20 cellular contexts compared by ENCODE assay signal in genomic region chr7:2154121-2154520, GRCh38.
DNase-seq lines count a peak whose midpoint lies in the region; ATAC-seq, FAIRE-seq and TF ChIP-seq lines count a peak whose summit lies in the region.
"Had no signal": no experiment of that assay in that cellular context is flagged by ENCODE, and none has a peak within 500 bp of the region (broad histone marks: within the 10 kb centered on the region; RNA-seq: fewer than 3 reads in every experiment).

No MANE protein-coding gene starts in this region.

- peak overlapping the region; percentile 96 for H3K4me2 ChIP-seq in BLaER1
- H3K4me2 ChIP-seq: PC-9 had no signal

- no peak for TF ChIP-seq CTCF in sigmoid colon (IDR thresholded peaks at IDR 0.05)

- TF ChIP-seq POLR2A in sigmoid colon (IDR thresholded peaks at IDR 0.05), result no peak

- no peaks in the 10 kb centered on the region for H4K20me1 ChIP-seq in BLaER1

- no peaks in the 10 kb centered on the region for H3K27me3 Mint-ChIP-seq in T-helper 17 cell
- H3K27me3 Mint-ChIP-seq in natural killer cell treated with Interleukin-12 subunit alpha and Interleukin-12 subunit beta and Interleukin-15 and Interleukin-18, amount 100 ng/mL, for 72 hours, result no peaks in the 10 kb centered on the region
- H3K27me3 Mint-ChIP-seq: B cell; CD4-positive, alpha-beta memory T cell had no signal

- H3K36me3 Mint-ChIP-seq in T-helper 17 cell (ENCODE audit: low read depth), result no peaks in the 10 kb centered on the region
- H3K36me3 Mint-ChIP-seq in natural killer cell treated with Interleukin-12 subunit alpha and Interleukin-12 subunit beta and Interleukin-15 and Interleukin-18, amount 100 ng/mL, for 72 hours, result no peaks in the 10 kb centered on the region

- H3K9ac ChIP-seq in BLaER1, result no peak overlapping the region

- H3K4me3 Mint-ChIP-seq in T-helper 17 cell, result no peak overlapping the region
- no peak overlapping the region for H3K4me3 Mint-ChIP-seq in natural killer cell treated with Interleukin-12 subunit alpha and Interleukin-12 subunit beta and Interleukin-15 and Interleukin-18, amount 100 ng/mL, for 72 hours
- H3K4me3 Mint-ChIP-seq: B cell; CD4-positive, alpha-beta memory T cell had no signal

- WGBS in sigmoid colon, 2 donors, result 95 to 96% methylated on average over 6 of the region's 6 CpGs
- 89% methylated on average over 6 of the region's 6 CpGs for WGBS in right cardiac atrium

- ATAC-seq in T-helper 17 cell (no peak), right cardiac atrium (no peak), HG03280 (IDR thresholded peaks at IDR 0.05; ENCODE audit: unreplicated experiment) (no peak)
- ATAC-seq in natural killer cell treated with Interleukin-12 subunit alpha and Interleukin-12 subunit beta and Interleukin-15 and Interleukin-18, amount 100 ng/mL, for 72 hours, result no peak

- peaks cover 4% of the 10 kb centered on the region for H3K4me1 Mint-ChIP-seq in T-helper 17 cell
- peaks cover 0 to 7% of the 10 kb centered on the region in 2 donors for H3K4me1 Mint-ChIP-seq in natural killer cell treated with Interleukin-12 subunit alpha and Interleukin-12 subunit beta and Interleukin-15 and Interleukin-18, amount 100 ng/mL, for 72 hours (ENCODE audit: low read depth in 2 of 2)

- H3K4me3 ChIP-seq in BLaER1 (no peak overlapping the region), sigmoid colon (no peak overlapping the region), right cardiac atrium (ENCODE audit: low read length) (no peak overlapping the region)
- H3K4me3 ChIP-seq: PC-9, SJSA1 had no signal

- no peaks in the 10 kb centered on the region for H3K9me3 Mint-ChIP-seq in natural killer cell treated with Interleukin-12 subunit alpha and Interleukin-12 subunit beta and Interleukin-15 and Interleukin-18, amount 100 ng/mL, for 72 hours

- 0 out of 2 replicates have a peak overlapping the region, but pooled peaks have one; percentile 7 for H3K27ac ChIP-seq in BLaER1
- no peak overlapping the region for H3K27ac ChIP-seq in sigmoid colon
- no peak overlapping the region for H3K27ac ChIP-seq in right cardiac atrium (ENCODE audit: low read length)
- H3K27ac ChIP-seq: HL-60, PC-9, RWPE1, SJSA1 had no signal

- H3K27ac Mint-ChIP-seq in T-helper 17 cell, result peak overlapping the region; percentile 43
- H3K27ac Mint-ChIP-seq in natural killer cell treated with Interleukin-12 subunit alpha and Interleukin-12 subunit beta and Interleukin-15 and Interleukin-18, amount 100 ng/mL, for 72 hours, result no peak overlapping the region
- H3K27ac Mint-ChIP-seq: B cell; CD4-positive, alpha-beta memory T cell had no signal

- H3K36me3 ChIP-seq in BLaER1, result peaks cover 22% of the 10 kb centered on the region
- H3K36me3 ChIP-seq in sigmoid colon, result no peaks in the 10 kb centered on the region

- no peak for TF ChIP-seq EP300 in sigmoid colon (IDR thresholded peaks at IDR 0.05)

- H3K27me3 ChIP-seq in BLaER1 (no peaks in the 10 kb centered on the region), sigmoid colon (no peaks in the 10 kb centered on the region), right cardiac atrium (ENCODE audit: control insufficient read depth, insufficient read depth) (no peaks in the 10 kb centered on the region)
- H3K27me3 ChIP-seq: SJSA1 had no signal

- FAIRE-seq in HTR-8/SVneo (lab: Jason Lieb, UNC), result peak; percentile 49

- H3K4me1 ChIP-seq in BLaER1, result peaks cover 99% of the 10 kb centered on the region
- peaks cover 0 to 41% (median 32%) of the 10 kb centered on the region in 4 donors for H3K4me1 ChIP-seq in sigmoid colon
- H3K4me1 ChIP-seq in right cardiac atrium (ENCODE audit: control insufficient read depth, insufficient read depth, low read length), result peaks cover 5% of the 10 kb centered on the region

- intact Hi-C loops in sigmoid colon (cut with DNase I), result no loop called here
- intact Hi-C loops in right cardiac atrium (cut with DNase I), result no loop called here
- intact Hi-C loops in head of caudate nucleus (cut with DNase I), result no loop called here

- DNase-seq in HTR-8/SVneo (ENCODE audit: insufficient read length, low spot score) (no peak), T-helper 17 cell (no peak), sigmoid colon (peak; percentile 4), right cardiac atrium (no peak), head of caudate nucleus (no peak)
- no peak for DNase-seq in natural killer cell treated with Interleukin-12 subunit alpha and Interleukin-12 subunit beta and Interleukin-15 and Interleukin-18, amount 100 ng/mL, for 72 hours (ENCODE audit: low spot score)
- DNase-seq: CD4-positive, alpha-beta memory T cell; NCI-H1105 treated with DMSO at 0.1 percent for 48 hours; NCI-H1694 treated with DMSO at 0.1 percent for 48 hours; NCI-H2107; NCI-H2227 treated with DMSO at 0.1 percent for 48 hours; NCI-H510A treated with DMSO at 0.1 percent for 48 hours; NCI-H82; PC-9 had no signal

- H3K9me3 ChIP-seq in BLaER1, result no peaks in the 10 kb centered on the region
- H3K9me3 ChIP-seq in T-helper 17 cell (ENCODE audit: control insufficient read depth, low read length, poor library complexity, severe bottlenecking), result no peaks in the 10 kb centered on the region
- H3K9me3 ChIP-seq in sigmoid colon, result no peaks in the 10 kb centered on the region
- H3K9me3 ChIP-seq in right cardiac atrium (ENCODE audit: control insufficient read depth, low read length), result no peaks in the 10 kb centered on the region
- H3K9me3 ChIP-seq: SJSA1 had no signal
